In the genomic region with DNA sequence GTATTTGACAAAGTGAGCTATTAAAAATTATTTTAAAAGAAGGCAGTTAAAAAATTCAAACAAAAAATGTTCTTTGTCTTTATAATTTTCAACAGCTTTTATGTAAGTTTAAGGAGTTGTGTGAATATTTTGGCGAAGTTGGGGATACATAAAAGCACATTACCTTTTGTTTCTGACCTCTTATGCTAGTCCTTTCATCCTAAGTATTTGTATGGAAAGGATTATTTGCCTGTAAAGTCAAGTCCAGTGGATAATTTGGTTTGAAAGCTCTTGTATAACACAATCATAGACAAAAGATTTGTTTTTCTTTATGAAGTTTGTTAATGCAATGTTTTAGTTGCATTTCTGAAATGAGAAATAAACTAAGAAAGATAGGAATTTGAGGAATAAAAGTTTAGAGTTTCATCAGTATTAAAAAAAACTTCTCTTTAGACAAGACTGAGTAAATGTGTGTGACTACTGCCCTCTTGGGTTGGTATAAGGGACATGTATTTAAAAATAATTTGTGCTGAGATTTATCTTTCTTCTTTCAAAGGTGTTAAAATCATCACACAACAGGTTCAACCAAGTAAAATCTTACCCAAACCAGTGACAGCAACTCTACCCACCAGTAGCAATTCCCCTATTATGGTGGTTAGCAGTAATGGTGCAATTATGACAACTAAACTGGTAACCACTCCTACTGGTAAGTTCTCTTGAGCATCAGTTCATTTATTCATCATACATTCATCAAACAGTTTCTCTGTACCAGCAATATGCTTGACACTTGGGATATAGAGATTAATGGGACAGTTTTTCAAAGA, we compare ENCODE assay signal across 9 cellular contexts.
DNase-seq lines count a peak whose midpoint lies in the region; ATAC-seq and TF ChIP-seq lines count a peak whose summit lies in the region.
"Had no signal": no experiment of that assay in that cellular context is flagged by ENCODE, and none has a peak within 500 bp of the region (broad histone marks: within the 10 kb centered on the region; RNA-seq: fewer than 3 reads in every experiment).

No MANE protein-coding gene starts in this region.

- peaks cover 11% of the 10 kb centered on the region for H3K4me1 ChIP-seq in neural progenitor cell

- peak; percentile 13 for DNase-seq in Daoy (ENCODE audit: low read depth)
- DNase-seq in NCI-H1694 (lab: John Stamatoyannopoulos, UW): peak; percentile 1
- DNase-seq in choroid plexus epithelial cell (ENCODE audit: low read depth): peak; percentile 79
- DNase-seq in neural progenitor cell (ENCODE audit: low spot score): peak; percentile 20
- DNase-seq in putamen (ENCODE audit: low spot score): no peak
- no peak for DNase-seq in stimulated activated CD4-positive, alpha-beta T cell treated with anti-CD3 and anti-CD28 coated beads, Interleukin-15, amount 100 ng/mL, for 24 hours
- DNase-seq in stimulated activated CD4-positive, alpha-beta T cell treated with anti-CD3 and anti-CD28 coated beads, Interleukin-2, amount 100 ng/mL, for 48 hours: no peak

- H3K27ac Mint-ChIP-seq in neural progenitor cell: no peak overlapping the region
- H3K27ac Mint-ChIP-seq: stimulated activated naive CD8-positive, alpha-beta T cell treated with anti-CD3 and anti-CD28 coated beads, Interleukin-15, Interleukin-2, amounts not matched to agents 100 ng/mL and 50 ng/mL, for 24 hours had no signal

- H3K9me3 ChIP-seq in neural progenitor cell (ENCODE audit: low read depth): no peaks in the 10 kb centered on the region

- peaks cover 12% of the 10 kb centered on the region for H4K20me1 ChIP-seq in neural progenitor cell (ENCODE audit: low read depth)

- H3K4me3 ChIP-seq in choroid plexus epithelial cell (ENCODE audit: low read depth, low read length): no peak overlapping the region
- H3K4me3 ChIP-seq in neural progenitor cell: no peak overlapping the region

- no peak overlapping the region for H3K9ac ChIP-seq in neural progenitor cell

- H3K27ac ChIP-seq in neural progenitor cell: peak overlapping the region; percentile 47

- peaks cover 14% of the 10 kb centered on the region for H3K4me1 Mint-ChIP-seq in neural progenitor cell

- peaks cover 11% of the 10 kb centered on the region for H3K36me3 ChIP-seq in neural progenitor cell

- peaks cover 3% of the 10 kb centered on the region for H3K27me3 Mint-ChIP-seq in neural progenitor cell (ENCODE audit: insufficient read depth, low read depth)
- H3K27me3 Mint-ChIP-seq: stimulated activated naive CD8-positive, alpha-beta T cell treated with anti-CD3 and anti-CD28 coated beads, Interleukin-15, Interleukin-2, amounts not matched to agents 100 ng/mL and 50 ng/mL, for 24 hours had no signal

- no peak overlapping the region for H3K4me2 ChIP-seq in neural progenitor cell

- TF ChIP-seq CTCF in choroid plexus epithelial cell (conservative IDR thresholded peaks at IDR 0.05; ENCODE audit: low read depth, low read length): peak; percentile 54
- TF ChIP-seq CTCF in neural progenitor cell (IDR thresholded peaks at IDR 0.05): peak; percentile 61

- H3K4me3 Mint-ChIP-seq in neural progenitor cell: no peak overlapping the region
- H3K4me3 Mint-ChIP-seq: stimulated activated naive CD8-positive, alpha-beta T cell treated with anti-CD3 and anti-CD28 coated beads, Interleukin-15, Interleukin-2, amounts not matched to agents 100 ng/mL and 50 ng/mL, for 24 hours had no signal

- ATAC-seq in HG03354 (IDR thresholded peaks at IDR 0.05; ENCODE audit: poor library complexity, severe bottlenecking, unreplicated experiment): no peak

- H2AFZ ChIP-seq in neural progenitor cell (replicated peaks): no peak overlapping the region

- no peaks in the 10 kb centered on the region for H3K27me3 ChIP-seq in neural progenitor cell

- H3K9me3 Mint-ChIP-seq in neural progenitor cell: no peaks in the 10 kb centered on the region
- H3K9me3 Mint-ChIP-seq: stimulated activated naive CD8-positive, alpha-beta T cell treated with anti-CD3 and anti-CD28 coated beads, Interleukin-15, Interleukin-2, amounts not matched to agents 100 ng/mL and 50 ng/mL, for 24 hours had no signal

- H3F3A ChIP-seq in neural progenitor cell (ENCODE audit: low read depth): peaks cover 32% of the 10 kb centered on the region

- peaks cover 9% of the 10 kb centered on the region for H3K36me3 Mint-ChIP-seq in neural progenitor cell

- H3K79me2 ChIP-seq in neural progenitor cell (ENCODE audit: low read depth): peaks cover 8% of the 10 kb centered on the region

Comparison
In these comparisons a context has a peak if more than half of its experiments do, and no peak if none do; other contexts are left out.
1. DNase-seq: peak in Daoy (single experiment), NCI-H1694 (single experiment), choroid plexus epithelial cell (single experiment) and neural progenitor cell (single experiment); none in putamen (single experiment), stimulated activated CD4-positive, alpha-beta T cell treated with anti-CD3 and anti-CD28 coated beads, Interleukin-15, amount 100 ng/mL, for 24 hours (single experiment) and stimulated activated CD4-positive, alpha-beta T cell treated with anti-CD3 and anti-CD28 coated beads, Interleukin-2, amount 100 ng/mL, for 48 hours (0 of 2).